ENCODE assay signal across 8 cellular contexts in the genomic region with DNA sequence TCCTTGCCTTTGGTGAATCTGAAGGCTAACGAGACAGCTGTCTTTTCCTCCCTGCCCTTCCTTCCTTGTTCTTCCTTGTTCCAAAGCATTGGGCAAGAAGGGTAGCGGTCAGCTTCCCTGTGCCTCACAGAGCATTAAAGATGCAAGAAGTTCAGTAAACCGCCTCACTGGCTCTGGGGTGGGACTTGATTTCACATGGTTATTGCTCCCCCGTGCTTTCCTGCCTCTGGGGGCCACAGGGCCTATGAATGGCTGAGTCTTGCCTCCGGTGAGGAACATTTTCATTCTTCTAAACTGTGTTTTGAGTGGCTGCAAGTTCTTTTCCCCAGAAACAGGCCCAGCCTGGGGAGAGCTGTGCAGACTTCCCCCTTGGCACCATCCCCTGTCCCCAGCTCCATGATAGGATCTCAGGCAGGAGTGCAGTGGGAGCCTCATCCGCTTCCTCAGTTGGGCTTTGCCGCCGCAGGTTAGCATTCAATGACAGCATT. TPM values are rescaled to one million over a fixed set of nuclear protein-coding genes. Genes with fewer than 3 reads are reported as not detected.
A peak's percentile ranks its signal among the peaks of the same experiment; 100 is the strongest.
DNase-seq lines count a peak whose midpoint lies in the region; ATAC-seq and TF ChIP-seq lines count a peak whose summit lies in the region.

No MANE protein-coding gene starts in this region.

- H3K79me2 ChIP-seq in neural cell (replicated peaks; ENCODE audit: insufficient read depth, low read length), result peaks cover 4% of the 10 kb centered on the region

- H3K27ac ChIP-seq in SJSA1, result no peak overlapping the region
- no peak overlapping the region for H3K27ac ChIP-seq in neural cell (ENCODE audit: low read length)

- peak overlapping the region; percentile 69 for H3K4me2 ChIP-seq in neural cell (ENCODE audit: low read length)

- no peak for TF ChIP-seq EP300 in neural cell (conservative IDR thresholded peaks at IDR 0.05; ENCODE audit: poor library complexity, severe bottlenecking)

- peak; percentile 21 for DNase-seq in ELF-1 (ENCODE audit: low read depth, low spot score)
- peak in 1 of 2 experiments; percentile 30 for DNase-seq in SJSA1 (ENCODE audit: low read depth in 1 of 2, low spot score in 2 of 2)
- peak; percentile 50 for DNase-seq in fibroblast of gingiva (ENCODE audit: low read depth)
- no peak for DNase-seq in epidermal melanocyte (ENCODE audit: insufficient read length, low spot score)
- DNase-seq in LoVo (ENCODE audit: low spot score), result no peak

- no peaks in the 10 kb centered on the region for H3K9me2 ChIP-seq in neural cell (ENCODE audit: insufficient read depth, low read length)

- TF ChIP-seq CTCF in neural cell (IDR thresholded peaks at IDR 0.05; ENCODE audit: poor library complexity, severe bottlenecking), result no peak

- no peaks in the 10 kb centered on the region for H3K27me3 ChIP-seq in SJSA1 (replicated peaks)
- H3K27me3 ChIP-seq in neural cell (ENCODE audit: insufficient read depth, low read depth, low read length), result no peaks in the 10 kb centered on the region

- H4K20me1 ChIP-seq in neural cell (ENCODE audit: insufficient read depth), result no peaks in the 10 kb centered on the region

- H3K36me3 ChIP-seq in SJSA1, result peaks cover 8% of the 10 kb centered on the region
- no peaks in the 10 kb centered on the region for H3K36me3 ChIP-seq in neural cell (ENCODE audit: insufficient read depth, low read length)

- peak overlapping the region; percentile 98 for H3K4me3 ChIP-seq in SJSA1
- H3K4me3 ChIP-seq in neural cell (ENCODE audit: low read length), result peak overlapping the region; percentile 87

- H3K9me3 ChIP-seq in SJSA1 (replicated peaks) (no peaks in the 10 kb centered on the region), neural cell (ENCODE audit: low read length) (no peaks in the 10 kb centered on the region)

- H3F3A ChIP-seq in neural cell (ENCODE audit: insufficient read depth, low read length, poor library complexity, severe bottlenecking), result no peaks in the 10 kb centered on the region

- no peak for TF ChIP-seq RAD21 in neural cell (conservative IDR thresholded peaks at IDR 0.05)

- ATAC-seq in HG03354 (IDR thresholded peaks at IDR 0.05; ENCODE audit: poor library complexity, severe bottlenecking, unreplicated experiment) (no peak), GM18873 (IDR thresholded peaks at IDR 0.05; ENCODE audit: low FRiP score, unreplicated experiment) (no peak)

- H2AFZ ChIP-seq in neural cell (ENCODE audit: low read depth, low read length), result no peak overlapping the region

- H3K9ac ChIP-seq in neural cell (ENCODE audit: low read length), result peak overlapping the region; percentile 64

- H3K4me1 ChIP-seq in SJSA1 (replicated peaks), result peaks cover 66% of the 10 kb centered on the region

TF ChIP-seq in neural cell, 6 proteins besides CTCF, POLR2A, EP300 and RAD21:
- TF ChIP-seq EZH2 (IDR thresholded peaks at IDR 0.05; ENCODE audit: borderline replicate concordance, insufficient read depth, low read length, poor library complexity, severe bottlenecking) (no peak), SMC3 (conservative IDR thresholded peaks at IDR 0.05; ENCODE audit: poor library complexity) (no peak), POLR2AphosphoS5 (IDR thresholded peaks at IDR 0.05) (no peak), TAF1 (IDR thresholded peaks at IDR 0.05; ENCODE audit: low read depth) (no peak), MXI1 (conservative IDR thresholded peaks at IDR 0.05; ENCODE audit: poor library complexity, severe bottlenecking) (no peak)
- TF ChIP-seq, protein P1, sequence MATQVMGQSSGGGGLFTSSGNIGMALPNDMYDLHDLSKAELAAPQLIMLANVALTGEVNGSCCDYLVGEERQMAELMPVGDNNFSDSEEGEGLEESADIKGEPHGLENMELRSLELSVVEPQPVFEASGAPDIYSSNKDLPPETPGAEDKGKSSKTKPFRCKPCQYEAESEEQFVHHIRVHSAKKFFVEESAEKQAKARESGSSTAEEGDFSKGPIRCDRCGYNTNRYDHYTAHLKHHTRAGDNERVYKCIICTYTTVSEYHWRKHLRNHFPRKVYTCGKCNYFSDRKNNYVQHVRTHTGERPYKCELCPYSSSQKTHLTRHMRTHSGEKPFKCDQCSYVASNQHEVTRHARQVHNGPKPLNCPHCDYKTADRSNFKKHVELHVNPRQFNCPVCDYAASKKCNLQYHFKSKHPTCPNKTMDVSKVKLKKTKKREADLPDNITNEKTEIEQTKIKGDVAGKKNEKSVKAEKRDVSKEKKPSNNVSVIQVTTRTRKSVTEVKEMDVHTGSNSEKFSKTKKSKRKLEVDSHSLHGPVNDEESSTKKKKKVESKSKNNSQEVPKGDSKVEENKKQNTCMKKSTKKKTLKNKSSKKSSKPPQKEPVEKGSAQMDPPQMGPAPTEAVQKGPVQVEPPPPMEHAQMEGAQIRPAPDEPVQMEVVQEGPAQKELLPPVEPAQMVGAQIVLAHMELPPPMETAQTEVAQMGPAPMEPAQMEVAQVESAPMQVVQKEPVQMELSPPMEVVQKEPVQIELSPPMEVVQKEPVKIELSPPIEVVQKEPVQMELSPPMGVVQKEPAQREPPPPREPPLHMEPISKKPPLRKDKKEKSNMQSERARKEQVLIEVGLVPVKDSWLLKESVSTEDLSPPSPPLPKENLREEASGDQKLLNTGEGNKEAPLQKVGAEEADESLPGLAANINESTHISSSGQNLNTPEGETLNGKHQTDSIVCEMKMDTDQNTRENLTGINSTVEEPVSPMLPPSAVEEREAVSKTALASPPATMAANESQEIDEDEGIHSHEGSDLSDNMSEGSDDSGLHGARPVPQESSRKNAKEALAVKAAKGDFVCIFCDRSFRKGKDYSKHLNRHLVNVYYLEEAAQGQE (IDR thresholded peaks at IDR 0.05; ENCODE audit: borderline replicate concordance), result no peak

RNA-seq across cellular contexts. Expression of a gene that starts 1.5 kb away (rescaled TPM):
- total RNA-seq in SJSA1 (2014; rRNA removed; shearing (Covaris generic)), result 4.2 and 4.4 TPM in 2 replicates
- 16.1 and 17.0 TPM in 2 replicates for polyA plus RNA-seq in neural cell
- polyA minus RNA-seq in neural cell, result 20.1 and 20.5 TPM in 2 replicates

Comparison
In these comparisons a context has a peak if more than half of its experiments do, and no peak if none do; other contexts are left out.
1. DNase-seq: peak in ELF-1 (single experiment) and fibroblast of gingiva (single experiment); none in epidermal melanocyte (single experiment) and LoVo (single experiment).